Comparison of ENCODE assay signal across 12 cellular contexts in genomic region chr12:50533971-50534370, GRCh38. TPM values are rescaled to one million over a fixed set of nuclear protein-coding genes. Genes with fewer than 3 reads are reported as not detected.
DNase-seq lines count a peak whose midpoint lies in the region; ATAC-seq, FAIRE-seq and TF ChIP-seq lines count a peak whose summit lies in the region.
"Had no signal": no experiment of that assay in that cellular context is flagged by ENCODE, and none has a peak within 500 bp of the region (broad histone marks: within the 10 kb centered on the region; RNA-seq: fewer than 3 reads in every experiment).

No MANE protein-coding gene starts in this region.

- H4K20me1 ChIP-seq in BLaER1 treated with 17β-estradiol and CSF1 and Interleukin-3, amounts not matched to agents 10 nM and 100 nM, result peaks cover under 1 to 81% (median 67%) of the 10 kb centered on the region in 11 experiments; a peak in 16 of 22 replicates
- H4K20me1 ChIP-seq in K562 (replicated peaks; ENCODE audit: control insufficient read depth, insufficient read depth, low read length), result no peaks in the 10 kb centered on the region
- H4K20me1 ChIP-seq in osteoblast (ENCODE audit: insufficient read depth, low read length), result no peaks in the 10 kb centered on the region

- H2AFZ ChIP-seq in K562 (ENCODE audit: low read depth, low read length) (no peak overlapping the region), osteoblast (ENCODE audit: low read length) (no peak overlapping the region)

- TF ChIP-seq POLR2A in K562 (conservative IDR thresholded peaks at IDR 0.05), result no peak

- peak overlapping the region in 2 of 11 experiments; percentile 77 to 80; a peak in 2 of 22 replicates for H3K9ac ChIP-seq in BLaER1 treated with 17β-estradiol and CSF1 and Interleukin-3, amounts not matched to agents 10 nM and 100 nM
- H3K9ac ChIP-seq in K562 (ENCODE audit: insufficient read depth in 1 of 2, low read depth in 2 of 2, low read length in 2 of 2), result no peak overlapping the region

- H3K36me3 ChIP-seq in BLaER1 treated with 17β-estradiol and CSF1 and Interleukin-3, amounts not matched to agents 10 nM and 100 nM, result peaks cover 15 to 86% (median 45%) of the 10 kb centered on the region in 11 experiments; a peak in 20 of 22 replicates
- H3K36me3 ChIP-seq in K562 (ENCODE audit: control insufficient read depth, insufficient read depth, low read length) (peaks cover 15% of the 10 kb centered on the region; the same call in 1 of the 3 replicates), osteoblast (ENCODE audit: insufficient read depth, low read length) (no peaks in the 10 kb centered on the region)

- in situ Hi-C loops in K562 (cut with MboI), result no loop called here

- H3K27ac ChIP-seq in BLaER1 treated with 17β-estradiol and CSF1 and Interleukin-3, amounts not matched to agents 10 nM and 100 nM, result peak overlapping the region in 8 of 11 experiments; percentile 5 to 91 (median 72); a peak in 12 of 22 replicates
- peak overlapping the region; percentile 87; the same call in 1 of the 3 replicates for H3K27ac ChIP-seq in K562 (ENCODE audit: extremely low read depth, low read depth, low read length)
- H3K27ac ChIP-seq in osteoblast (ENCODE audit: low read depth, low read length), result peak overlapping the region; percentile 91

- TF ChIP-seq CTCF in HFFc6 (IDR thresholded peaks at IDR 0.05) (no peak), K562 (IDR thresholded peaks at IDR 0.05 in 2 of 3, conservative IDR thresholded peaks at IDR 0.05 in 1 of 3; ENCODE audit: insufficient read depth in 2 of 3, low read depth in 1 of 3, low read length in 3 of 3) (no peak), osteoblast (IDR thresholded peaks at IDR 0.05; ENCODE audit: extremely low read depth, low read depth, low read length) (no peak)

- DNase-seq in HFFc6, result peak; percentile 42
- no peak for DNase-seq in K562 (ENCODE audit: extremely low read depth in 1 of 4, low spot score in 3 of 4)
- peak; percentile 37 for DNase-seq in osteoblast (ENCODE audit: insufficient read length, low spot score, missing footprints)
- DNase-seq in stimulated activated CD4-positive, alpha-beta T cell treated with anti-CD3 and anti-CD28 coated beads, Interleukin-2, amount 100 ng/mL, for 24 hours, result no peak
- DNase-seq in kidney tubule cell (ENCODE audit: low spot score), result no peak
- no peak for DNase-seq in T-helper 1 cell
- no peak for DNase-seq in hypothalamus (lab: John Stamatoyannopoulos, UW)
- DNase-seq: activated naive CD4-positive, alpha-beta T cell treated with anti-CD3 and anti-CD28 coated beads for 36 hours; H7; NCI-H82 had no signal

- intact Hi-C loops in K562 (cut with micrococcal nuclease), result no loop called here

- no peaks in the 10 kb centered on the region; the same call in 1 of the 2 replicates for H3K27me3 Mint-ChIP-seq in HFFc6 (ENCODE audit: insufficient read depth)

- H3K27me3 ChIP-seq in BLaER1 treated with 17β-estradiol and CSF1 and Interleukin-3, amounts not matched to agents 10 nM and 100 nM, result no peaks in the 10 kb centered on the region
- H3K27me3 ChIP-seq in K562 (ENCODE audit: control insufficient read depth in 2 of 2, insufficient read depth in 2 of 2, low read length in 2 of 2) (no peaks in the 10 kb centered on the region), osteoblast (ENCODE audit: insufficient read depth, low read length) (no peaks in the 10 kb centered on the region)

- peak overlapping the region in 6 of 11 experiments; percentile 60 to 91 (median 80); a peak in 11 of 22 replicates for H3K4me2 ChIP-seq in BLaER1 treated with 17β-estradiol and CSF1 and Interleukin-3, amounts not matched to agents 10 nM and 100 nM
- H3K4me2 ChIP-seq in K562 (ENCODE audit: insufficient read depth, low read length) (no peak overlapping the region), osteoblast (ENCODE audit: insufficient read depth, low read length) (no peak overlapping the region)

- no peak overlapping the region for H3K27ac Mint-ChIP-seq in HFFc6
- H3K27ac Mint-ChIP-seq: nephron had no signal

- H3K9me3 ChIP-seq in BLaER1 treated with 17β-estradiol and CSF1 and Interleukin-3, amounts not matched to agents 10 nM and 100 nM (replicated peaks in 1 of 11), result peaks cover 0 to 18% (median 6%) of the 10 kb centered on the region in 11 experiments; a peak in 11 of 22 replicates
- H3K9me3 ChIP-seq in K562 (replicated peaks; ENCODE audit: control insufficient read depth, insufficient read depth, low read depth, low read length), result peaks cover 3% of the 10 kb centered on the region; the same call in 1 of the 2 replicates
- H3K9me3 ChIP-seq in osteoblast (ENCODE audit: low read depth, low read length), result no peaks in the 10 kb centered on the region

- FAIRE-seq in K562 (lab: Jason Lieb, UNC), result no peak

- peaks cover 24% of the 10 kb centered on the region for H3K4me1 Mint-ChIP-seq in HFFc6 (ENCODE audit: low read depth)

- CTCF ChIA-PET in K562 (lab: Yijun Ruan, JAX; ENCODE audit: low intra/inter-chr PET ratio), result no interaction called here

- H3K9me3 Mint-ChIP-seq in HFFc6, result no peaks in the 10 kb centered on the region
- H3K9me3 Mint-ChIP-seq: activated naive CD4-positive, alpha-beta T cell treated with anti-CD3 and anti-CD28 coated beads for 36 hours; nephron had no signal

- POLR2A ChIA-PET in K562 (lab: Yijun Ruan, JAX), result interaction anchor here (0.6 kb wide), 1 partner anchor 36 kb away, joined by 3 read pairs; no protein-coding TSS in a partner anchor

- H3K36me3 Mint-ChIP-seq in HFFc6 (ENCODE audit: low read depth), result peaks cover 4% of the 10 kb centered on the region

- H3K79me2 ChIP-seq in K562 (ENCODE audit: control insufficient read depth, insufficient read depth, low read length) (peaks cover 62% of the 10 kb centered on the region), osteoblast (ENCODE audit: insufficient read depth, low read length) (peaks cover 51% of the 10 kb centered on the region)

- H3K9me1 ChIP-seq in K562 (ENCODE audit: control insufficient read depth, insufficient read depth, low read length), result no peaks in the 10 kb centered on the region

- no peak overlapping the region for H3K4me3 ChIP-seq in BLaER1 treated with 17β-estradiol and CSF1 and Interleukin-3, amounts not matched to agents 10 nM and 100 nM
- H3K4me3 ChIP-seq in K562 (no peak overlapping the region), osteoblast (ENCODE audit: insufficient read depth, low read length) (no peak overlapping the region)

- no peak overlapping the region for H3K4me3 Mint-ChIP-seq in HFFc6
- H3K4me3 Mint-ChIP-seq: activated naive CD4-positive, alpha-beta T cell treated with anti-CD3 and anti-CD28 coated beads for 36 hours; nephron had no signal

- no peak for ATAC-seq in K562

- BruUV-seq in K562 (replicated peaks; lab: Mats Ljungman, UMichigan), result no TSS peak

- H3K4me1 ChIP-seq in BLaER1 treated with 17β-estradiol and CSF1 and Interleukin-3, amounts not matched to agents 10 nM and 100 nM, result peaks cover 30 to 93% (median 76%) of the 10 kb centered on the region in 10 experiments
- peaks cover 9 to 33% of the 10 kb centered on the region in 2 experiments; a peak in 3 of 5 replicates for H3K4me1 ChIP-seq in K562 (replicated peaks in 1 of 2; ENCODE audit: control insufficient read depth in 2 of 2, insufficient read depth in 2 of 2, low read length in 2 of 2)
- peaks cover 32% of the 10 kb centered on the region for H3K4me1 ChIP-seq in osteoblast (ENCODE audit: insufficient read depth, low read length)

- TF ChIP-seq EP300 in K562 (IDR thresholded peaks at IDR 0.05; ENCODE audit: low read length), result no peak

- TF ChIP-seq RAD21 in K562 (CRISPR knock-in tag; conservative IDR thresholded peaks at IDR 0.05 in 1 of 2, IDR thresholded peaks at IDR 0.05 in 1 of 2), result no peak

TF ChIP-seq in K562, 482 proteins besides CTCF, POLR2A, EP300 and RAD21:
- peak; percentile 48 for TF ChIP-seq ZNF316 (IDR thresholded peaks at IDR 0.05)
- no peak for TF ChIP-seq LARP7 (IDR thresholded peaks at IDR 0.05)
- 0 out of 2 replicates have a peak, but pooled peaks have one; percentile 25 for TF ChIP-seq MAFG (tag; conservative IDR thresholded peaks at IDR 0.05)
- peak; percentile 42; the same call in 1 of the 2 replicates for TF ChIP-seq C11orf30 (IDR thresholded peaks at IDR 0.05; ENCODE audit: low read depth)
- TF ChIP-seq CCNT2 (IDR thresholded peaks at IDR 0.05; ENCODE audit: borderline replicate concordance, extremely low read depth, insufficient read length, low read depth, low read length), result no peak

RNA-seq across cellular contexts. Expression of gene DIP2B, which starts 29.2 kb away (rescaled TPM):
- total RNA-seq in HFFc6 (2021; fragmentation: NEBNext Ultra II Directional; extraction: Animal tissue kit (Norgen Biotek cat#: 25700)), result 10 to 100 TPM; 17.4 to 24.7 (median 20.6) TPM
- 38.9 and 51.6 TPM in 2 replicates for total RNA-seq in K562 (2011; cell fraction: chromatin; rRNA removed; ENCODE audit: low replicate concordance)
- total RNA-seq in K562 (2011; cell fraction: nucleolus; rRNA removed), result 22.5 and 24.8 TPM in 2 replicates
- 29.4 and 38.1 TPM in 2 replicates for total RNA-seq in K562 (2011; cell fraction: nucleoplasm; rRNA removed)
- total RNA-seq in K562 (2014; rRNA removed) (12.1 and 14.8 TPM in 2 replicates), K562 (2014; rRNA removed; fragmentation: Illumina TruSeq; extraction: Trizol) (18.8 and 21.2 TPM in 2 replicates), K562 (2015; rRNA removed; fragmentation: Illumina TruSeq; extraction: Trizol) (19.9 and 20.3 TPM in 2 replicates), K562 (2021) (22.9 and 23.7 TPM in 2 replicates), osteoblast (28.2 and 29.8 TPM in 2 replicates)
- polyA plus RNA-seq in K562 (2011; rRNA removed) (20.5 and 26.1 TPM in 2 replicates), K562 (2014; fragmentation: Illumina TruSeq; extraction: Trizol) (18.8 and 21.0 TPM in 2 replicates), K562 (2014; fragmentation: Nextera tagmentation; extraction: Ambion mirVana) (1 to 10 TPM; 4.6 to 5.8 TPM), K562 (2014; rRNA removed) (11.7 and 13.4 TPM in 2 replicates)
- 16.1 and 18.2 TPM in 2 replicates for polyA plus RNA-seq in K562 (2011; cell fraction: cytosol; rRNA removed)
- 24.1 and 27.3 TPM in 2 replicates for polyA plus RNA-seq in K562 (2011; cell fraction: nucleus; rRNA removed)
- 13.5 and 14.8 TPM in 2 replicates for polyA plus RNA-seq in K562 (2012)
- polyA minus RNA-seq in K562 (2011; rRNA and poly(A)+ RNA removed), result 57.9 and 67.7 TPM in 2 replicates
- polyA minus RNA-seq in K562 (2011; cell fraction: cytosol; rRNA and poly(A)+ RNA removed), result 28.2 and 36.9 TPM in 2 replicates
- 20.7 and 28.9 TPM in 2 replicates for polyA minus RNA-seq in K562 (2011; cell fraction: nucleus; rRNA and poly(A)+ RNA removed)

Comparison
In these comparisons a context has a peak if more than half of its experiments do, and no peak if none do; other contexts are left out.
1. H3K4me2 ChIP-seq: peak in BLaER1 treated with 17β-estradiol and CSF1 and Interleukin-3, amounts not matched to agents 10 nM and 100 nM (6 of 11); none in K562 (single experiment) and osteoblast (single experiment).
2. DNase-seq: peak in HFFc6 (single experiment) and osteoblast (single experiment); none in K562 (0 of 4), stimulated activated CD4-positive, alpha-beta T cell treated with anti-CD3 and anti-CD28 coated beads, Interleukin-2, amount 100 ng/mL, for 24 hours (0 of 2), kidney tubule cell (single experiment), T-helper 1 cell (0 of 5) and hypothalamus (0 of 51).
3. Peak in every context shown above with its lines, with median percentiles within 50 percentile points of each other: H3K27ac ChIP-seq.